Comparison of ENCODE assay signal across 20 cellular contexts in genomic region chr12:29145372-29146170, GRCh38. TPM values are rescaled to one million over a fixed set of nuclear protein-coding genes. Genes with fewer than 3 reads are reported as not detected.
DNase-seq lines count a peak whose midpoint lies in the region; ATAC-seq, FAIRE-seq and TF ChIP-seq lines count a peak whose summit lies in the region.
"Had no signal": no experiment of that assay in that cellular context is flagged by ENCODE, and none has a peak within 500 bp of the region (broad histone marks: within the 10 kb centered on the region; RNA-seq: fewer than 3 reads in every experiment).

No MANE protein-coding gene starts in this region.

- no peak overlapping the region for H3K4me3 ChIP-seq in GM23338
- no peak overlapping the region; a peak in 2 of 8 replicates for H3K4me3 ChIP-seq in H1 (ENCODE audit: extremely low read depth in 1 of 4, insufficient read depth in 2 of 4, low read depth in 3 of 4, low read length in 4 of 4)
- H3K4me3 ChIP-seq: K562 had no signal

- H2BK20ac ChIP-seq in H9 (ENCODE audit: low read depth, low read length, poor library complexity, severe bottlenecking) (no peak overlapping the region), H1 (ENCODE audit: low read length) (no peak overlapping the region; the same call in 1 of the 2 replicates)

- no peak overlapping the region for H2BK12ac ChIP-seq in H9 (ENCODE audit: insufficient read length, low read depth, low read length)
- H2BK12ac ChIP-seq in H1 (ENCODE audit: low read depth, low read length), result peak overlapping the region; percentile 92; the same call in 1 of the 2 replicates

- H3K23ac ChIP-seq in H9 (ENCODE audit: insufficient read length, low read depth, low read length), result no peak overlapping the region
- H3K23ac ChIP-seq in H1 (ENCODE audit: insufficient read length), result no peak overlapping the region

- H3K4me1 ChIP-seq in GM23338 (ENCODE audit: insufficient read depth) (peaks cover 25% of the 10 kb centered on the region), H9 (ENCODE audit: insufficient read depth, low read length) (peaks cover 2% of the 10 kb centered on the region; the same call in 1 of the 2 replicates), H1 (replicated peaks in 1 of 4; ENCODE audit: control insufficient read depth in 3 of 4, insufficient read depth in 4 of 4, low read length in 3 of 4) (peaks cover 7 to 18% (median 12%) of the 10 kb centered on the region in 4 experiments)
- H3K4me1 ChIP-seq: Caco-2 had no signal

- no peak for TF ChIP-seq CTCF in GM23338 (conservative IDR thresholded peaks at IDR 0.05; ENCODE audit: low read depth in 2 of 2)
- no peak for TF ChIP-seq CTCF in H9 (conservative IDR thresholded peaks at IDR 0.05)
- no peak for TF ChIP-seq CTCF in H1 (IDR thresholded peaks at IDR 0.05; ENCODE audit: control extremely low read depth in 1 of 3, insufficient read depth in 1 of 3, low read depth in 1 of 3, low read length in 3 of 3)
- no peak for TF ChIP-seq CTCF in neural crest cell (conservative IDR thresholded peaks at IDR 0.05)
- TF ChIP-seq CTCF in MCF 10A (IDR thresholded peaks at IDR 0.05; ENCODE audit: unreplicated experiment), result no peak

- H3K79me1 ChIP-seq in H9 (ENCODE audit: insufficient read depth, low read depth, low read length, poor library complexity, severe bottlenecking), result no peaks in the 10 kb centered on the region
- no peaks in the 10 kb centered on the region for H3K79me1 ChIP-seq in H1 (ENCODE audit: low read depth, low read length)

- H3K36me3 Mint-ChIP-seq in GM23338 (ENCODE audit: low read depth) (peaks cover 27% of the 10 kb centered on the region), H9 (ENCODE audit: insufficient read depth in 1 of 3, low read depth in 3 of 3) (peaks cover 3 to 11% (median 7%) of the 10 kb centered on the region in 3 experiments; a peak in 4 of 7 replicates), neural crest cell (ENCODE audit: low read depth) (no peaks in the 10 kb centered on the region), MCF 10A (ENCODE audit: insufficient read depth, unreplicated experiment) (no peaks in the 10 kb centered on the region)
- peaks cover 5% of the 10 kb centered on the region for H3K36me3 Mint-ChIP-seq in activated CD4-positive, alpha-beta T cell treated with anti-CD3 and anti-CD28 coated beads, Interleukin-2, amount 10 ng/mL, durations not matched to agents 7 days and 5 days (ENCODE audit: low read depth)

- peaks cover 11% of the 10 kb centered on the region for H3K27me3 Mint-ChIP-seq in GM23338 (ENCODE audit: insufficient read depth, low read depth, poor library complexity)
- peaks cover 9% of the 10 kb centered on the region for H3K27me3 Mint-ChIP-seq in H9 (ENCODE audit: low read depth)
- H3K27me3 Mint-ChIP-seq in neural crest cell (ENCODE audit: low read depth), result peaks cover 35% of the 10 kb centered on the region
- H3K27me3 Mint-ChIP-seq in MCF 10A (ENCODE audit: insufficient read depth, unreplicated experiment), result no peaks in the 10 kb centered on the region
- H3K27me3 Mint-ChIP-seq in activated CD4-positive, alpha-beta T cell treated with anti-CD3 and anti-CD28 coated beads, Interleukin-2, amount 10 ng/mL, durations not matched to agents 7 days and 5 days, result peaks cover 26% of the 10 kb centered on the region

- WGBS in H9 (ENCODE audit: extremely low coverage, insufficient read length, low lambda C conversion rate), result no CpG with 5 or more reads among the region's 14 CpGs
- WGBS in H1 (ENCODE audit: extremely low coverage in 1 of 2, insufficient coverage in 1 of 2, insufficient read length in 1 of 2, insufficient replicate concordance in 2 of 2, low coverage in 1 of 2, low lambda C conversion rate in 2 of 2, missing lambda C conversion rate in 1 of 2), 2 experiments, result 71% methylated on average over 13 of the region's 14 CpGs; no CpG with 5 or more reads in 1 of the 2 experiments

- H3K4me3 Mint-ChIP-seq in GM23338 (no peak overlapping the region), H9 (no peak overlapping the region; a peak in 1 of 5 replicates), neural crest cell (peak overlapping the region; percentile 31), MCF 10A (ENCODE audit: unreplicated experiment) (no peak overlapping the region)
- no peak overlapping the region for H3K4me3 Mint-ChIP-seq in activated CD4-positive, alpha-beta T cell treated with anti-CD3 and anti-CD28 coated beads, Interleukin-2, amount 10 ng/mL, durations not matched to agents 7 days and 5 days
- H3K4me3 Mint-ChIP-seq: CD4-positive, alpha-beta T cell had no signal

- no peak for TF ChIP-seq RAD21 in H1 (IDR thresholded peaks at IDR 0.05 in 1 of 2, conservative IDR thresholded peaks at IDR 0.05 in 1 of 2; ENCODE audit: low read depth in 2 of 2, low read length in 2 of 2)

- H3K27ac Mint-ChIP-seq in GM23338, result no peak overlapping the region
- H3K27ac Mint-ChIP-seq in H9, result peak overlapping the region in 1 of 3 experiments; percentile 48; a peak in 3 of 7 replicates
- no peak overlapping the region for H3K27ac Mint-ChIP-seq in neural crest cell (ENCODE audit: unreplicated experiment)
- no peak overlapping the region for H3K27ac Mint-ChIP-seq in MCF 10A (ENCODE audit: low read depth, unreplicated experiment)
- H3K27ac Mint-ChIP-seq in activated CD4-positive, alpha-beta T cell treated with anti-CD3 and anti-CD28 coated beads, Interleukin-2, amount 10 ng/mL, durations not matched to agents 7 days and 5 days, result no peak overlapping the region
- H3K27ac Mint-ChIP-seq: CD4-positive, alpha-beta T cell had no signal

- no peak for TF ChIP-seq POLR2A in H1 (IDR thresholded peaks at IDR 0.05; ENCODE audit: control extremely low read depth in 1 of 2, low read depth in 2 of 2, low read length in 2 of 2)

- H3K4me1 Mint-ChIP-seq in GM23338 (peaks cover 33% of the 10 kb centered on the region), H9 (peaks cover 30 to 33% of the 10 kb centered on the region in 2 experiments), neural crest cell (peaks cover 14% of the 10 kb centered on the region), MCF 10A (ENCODE audit: insufficient read depth, unreplicated experiment) (peaks cover 4% of the 10 kb centered on the region)
- H3K4me1 Mint-ChIP-seq in activated CD4-positive, alpha-beta T cell treated with anti-CD3 and anti-CD28 coated beads, Interleukin-2, amount 10 ng/mL, durations not matched to agents 7 days and 5 days, result peaks cover 19% of the 10 kb centered on the region

- H2BK15ac ChIP-seq in H9 (ENCODE audit: low read depth, low read length), result no peak overlapping the region
- peak overlapping the region; percentile 40; the same call in 1 of the 2 replicates for H2BK15ac ChIP-seq in H1 (ENCODE audit: low read length)

- H3K27ac ChIP-seq in GM23338 (ENCODE audit: low read depth), result peak overlapping the region; percentile 60; the same call in 1 of the 2 replicates
- H3K27ac ChIP-seq in H9 (ENCODE audit: insufficient read length, low read depth, low read length), result no peak overlapping the region
- H3K27ac ChIP-seq in H1 (ENCODE audit: low read depth, low read length), result no peak overlapping the region
- H3K27ac ChIP-seq: C4-2B had no signal

- H3K9me3 ChIP-seq in H9 (ENCODE audit: control insufficient read depth, low read depth, low read length), result no peaks in the 10 kb centered on the region
- peaks cover 0 to 3% of the 10 kb centered on the region in 2 experiments; a peak in 2 of 4 replicates for H3K9me3 ChIP-seq in H1 (ENCODE audit: insufficient read depth in 2 of 2, low read depth in 1 of 2, low read length in 1 of 2)
- H3K9me3 ChIP-seq: Caco-2 had no signal

- H3K14ac ChIP-seq in H9 (ENCODE audit: insufficient read depth, low read length), result no peak overlapping the region
- no peak overlapping the region for H3K14ac ChIP-seq in H1 (ENCODE audit: insufficient read length)

- no peak overlapping the region for H4K8ac ChIP-seq in H9 (replicated peaks; ENCODE audit: insufficient read length, low read depth, low read length)
- H4K8ac ChIP-seq in H1 (ENCODE audit: extremely low read depth, insufficient read depth, low read length), result no peak overlapping the region

- no peak overlapping the region for H2AFZ ChIP-seq in GM23338
- H2AFZ ChIP-seq in H9 (ENCODE audit: low read length), result no peak overlapping the region
- no peak overlapping the region for H2AFZ ChIP-seq in H1 (ENCODE audit: low read length)

- POLR2A ChIA-PET in H1 (lab: Charles Lee; ENCODE audit: partially characterized antibody) (interaction anchor here (1.4 kb wide), 1 partner anchor 11 kb away, joined by 4 read pairs; no protein-coding TSS in a partner anchor), MCF 10A (lab: Yijun Ruan, JAX) (no interaction called here)
- POLR2A ChIA-PET in activated CD4-positive, alpha-beta T cell treated with anti-CD3 and anti-CD28 coated beads, Interleukin-2, amount 10 ng/mL, durations not matched to agents 7 days and 5 days (lab: Charles Lee), result no interaction called here

- no peaks in the 10 kb centered on the region for H4K20me1 ChIP-seq in GM23338 (replicated peaks; ENCODE audit: insufficient read depth)
- H4K20me1 ChIP-seq in H9 (ENCODE audit: control insufficient read depth, insufficient read depth, insufficient read length), result no peaks in the 10 kb centered on the region
- H4K20me1 ChIP-seq in H1 (replicated peaks in 1 of 2; ENCODE audit: control insufficient read depth in 1 of 2, insufficient read depth in 2 of 2, low read length in 2 of 2), result no peaks in the 10 kb centered on the region

- CTCF ChIA-PET in H1 (lab: Charles Lee; ENCODE audit: partially characterized antibody), result no interaction called here
- CTCF ChIA-PET in MCF 10A (lab: Yijun Ruan, JAX), result interaction anchor here (0.6 kb wide), 1 partner anchor 19 kb away, joined by 3 read pairs; no protein-coding TSS in a partner anchor
- CTCF ChIA-PET in activated CD4-positive, alpha-beta T cell treated with anti-CD3 and anti-CD28 coated beads, Interleukin-2, amount 10 ng/mL, durations not matched to agents 7 days and 5 days (lab: Charles Lee), result interaction anchor here (1.3 kb wide), 1 partner anchor 11 kb away, joined by 3 read pairs; no protein-coding TSS in a partner anchor

- H4K5ac ChIP-seq in H9 (ENCODE audit: insufficient read length, low read depth, low read length), result no peak overlapping the region
- H4K5ac ChIP-seq in H1 (ENCODE audit: insufficient read length, low read depth, low read length), result no peak overlapping the region

- H3K4ac ChIP-seq in H9 (ENCODE audit: low read depth, low read length) (no peak overlapping the region), H1 (replicated peaks; ENCODE audit: insufficient read length, low read depth, low read length) (no peak overlapping the region)

- H3K9ac ChIP-seq in H9 (ENCODE audit: extremely low read depth, insufficient read length, low read length) (no peak overlapping the region), H1 (replicated peaks in 1 of 4; ENCODE audit: extremely low read depth in 1 of 4, low read depth in 3 of 4, low read length in 3 of 4) (no peak overlapping the region)

- H2AK5ac ChIP-seq in H9 (ENCODE audit: insufficient read length, low read length) (no peak overlapping the region), H1 (ENCODE audit: low read depth, low read length) (no peak overlapping the region)

- H3K79me2 ChIP-seq in GM23338 (replicated peaks; ENCODE audit: insufficient read depth) (peaks cover 6% of the 10 kb centered on the region), H9 (ENCODE audit: insufficient read depth, low read length) (no peaks in the 10 kb centered on the region), H1 (ENCODE audit: control insufficient read depth in 1 of 2, insufficient read depth in 2 of 2, low read length in 2 of 2) (peaks cover 0 to 6% of the 10 kb centered on the region in 2 experiments; a peak in 1 of 4 replicates)

- no peak overlapping the region for H3K56ac ChIP-seq in H9 (ENCODE audit: insufficient read length, low read depth, low read length)
- H3K56ac ChIP-seq in H1 (replicated peaks; ENCODE audit: insufficient read length, low read depth, low read length), result no peak overlapping the region

- H2BK120ac ChIP-seq in H9 (ENCODE audit: low read depth, low read length, poor library complexity, severe bottlenecking) (no peak overlapping the region), H1 (replicated peaks; ENCODE audit: low read depth, low read length) (no peak overlapping the region)

- peak overlapping the region; percentile 54; the same call in 1 of the 2 replicates for H3K4me2 ChIP-seq in GM23338
- no peak overlapping the region for H3K4me2 ChIP-seq in H9 (ENCODE audit: insufficient read depth, insufficient read length, low read length)
- H3K4me2 ChIP-seq in H1 (ENCODE audit: insufficient read depth in 1 of 2, low read depth in 2 of 2, low read length in 2 of 2), result peak overlapping the region in 1 of 2 experiments; percentile 32; a peak in 1 of 4 replicates

- FAIRE-seq in H1 (lab: Jason Lieb, UNC), result peak; percentile 42
- FAIRE-seq: A204.1, D721Med, G401.6, HTR-8/SVneo, K562 had no signal

- no peak overlapping the region for H3T11ph ChIP-seq in H9 (ENCODE audit: low read length)

- no peak overlapping the region for H3K18ac ChIP-seq in H9 (ENCODE audit: insufficient read length, low read depth, low read length)
- 0 out of 2 replicates have a peak overlapping the region, but pooled peaks have one; percentile 21 for H3K18ac ChIP-seq in H1 (ENCODE audit: extremely low read depth, low read length)

- DNase-seq in GM23338 (ENCODE audit: low spot score), result peak; percentile 48
- peak; percentile 63 for DNase-seq in H9
- no peak for DNase-seq in H1 (ENCODE audit: low read depth in 1 of 2, low spot score in 2 of 2)
- DNase-seq in neural crest cell (ENCODE audit: low read depth, low spot score), result no peak
- no peak for DNase-seq in MCF 10A (ENCODE audit: unreplicated experiment)
- no peak for DNase-seq in activated CD4-positive, alpha-beta T cell treated with anti-CD3 and anti-CD28 coated beads, Interleukin-2, amount 10 ng/mL, durations not matched to agents 7 days and 5 days
- no peak for DNase-seq in NCI-H2196 treated with DMSO at 0.1 percent for 48 hours (lab: John Stamatoyannopoulos, UW; ENCODE audit: unreplicated experiment)
- DNase-seq: ACHN; AML-193; Caco-2; CD4-positive, alpha-beta T cell; GOT3; HCEC 1CT; IMR-90 had no signal

- intact Hi-C loops in MCF 10A (cut with micrococcal nuclease), result no loop called here

- TF ChIP-seq EP300 in H1 (IDR thresholded peaks at IDR 0.05; ENCODE audit: borderline replicate concordance in 1 of 2, low read depth in 2 of 2, low read length in 2 of 2), result no peak

- H3K9me3 Mint-ChIP-seq in GM23338 (peaks cover 24% of the 10 kb centered on the region), H9 (peaks cover 3 to 23% of the 10 kb centered on the region in 2 experiments; a peak in 3 of 5 replicates), neural crest cell (no peaks in the 10 kb centered on the region), MCF 10A (ENCODE audit: unreplicated experiment) (no peaks in the 10 kb centered on the region)
- peaks cover 5% of the 10 kb centered on the region for H3K9me3 Mint-ChIP-seq in activated CD4-positive, alpha-beta T cell treated with anti-CD3 and anti-CD28 coated beads, Interleukin-2, amount 10 ng/mL, durations not matched to agents 7 days and 5 days
- H3K9me3 Mint-ChIP-seq: CD4-positive, alpha-beta T cell had no signal

- H4K91ac ChIP-seq in H9 (ENCODE audit: insufficient read length, low read depth, low read length) (no peak overlapping the region), H1 (replicated peaks; ENCODE audit: insufficient read length, low read length) (no peak overlapping the region)

- H3K23me2 ChIP-seq in H9 (ENCODE audit: insufficient read length, low read depth, low read length, poor library complexity, severe bottlenecking) (peaks cover 19% of the 10 kb centered on the region), H1 (ENCODE audit: low read depth, low read length) (peaks cover 18% of the 10 kb centered on the region)

- no peak for ATAC-seq in GM23338
- ATAC-seq: K562 had no signal

- H3K27me3 ChIP-seq in GM23338 (ENCODE audit: insufficient read depth), result peaks cover 8% of the 10 kb centered on the region; the same call in 1 of the 2 replicates
- H3K27me3 ChIP-seq in H9 (ENCODE audit: insufficient read depth, low read length), result no peaks in the 10 kb centered on the region
- H3K27me3 ChIP-seq in H1 (replicated peaks in 1 of 4; ENCODE audit: control insufficient read depth in 3 of 4, extremely low read depth in 1 of 4, insufficient read depth in 3 of 4, low read length in 3 of 4), result peaks cover 0 to 2% (median 0%) of the 10 kb centered on the region in 4 experiments; a peak in 2 of 7 replicates

- no peaks in the 10 kb centered on the region for H3K36me3 ChIP-seq in GM23338 (ENCODE audit: insufficient read depth)
- no peaks in the 10 kb centered on the region for H3K36me3 ChIP-seq in H1 (ENCODE audit: control insufficient read depth in 2 of 4, insufficient read depth in 4 of 4, low read length in 3 of 4)

- no peaks in the 10 kb centered on the region for H3F3A ChIP-seq in GM23338 (replicated peaks; ENCODE audit: low read depth)

- H2BK5ac ChIP-seq in H9 (ENCODE audit: insufficient read length, low read length) (no peak overlapping the region), H1 (ENCODE audit: low read depth, low read length) (no peak overlapping the region; the same call in 1 of the 2 replicates)

- 0 out of 2 replicates have a peak, but pooled peaks cover 6% of the 10 kb centered on the region for H3K9me2 ChIP-seq in GM23338 (ENCODE audit: insufficient read depth)

- no TSS peak for BruUV-seq in MCF 10A (replicated peaks; lab: Mats Ljungman, UMichigan)

RNA-seq across cellular contexts. Expression of gene FAR2, which starts 3.5 kb away (rescaled TPM):
- 18.7 and 25.9 TPM in 2 replicates for total RNA-seq in GM23338 (2014; rRNA removed; shearing (Covaris generic))
- 20.2 and 22.6 TPM in 2 replicates for polyA plus RNA-seq in GM23338 (2016; fragmentation: Nextera tagmentation; extraction: Ambion mirVana)
- total RNA-seq in H9 (2021), result 17.9 and 22.1 TPM in 2 replicates
- 24.1 and 25.3 TPM in 2 replicates for total RNA-seq in H1 (2021; fragmentation: NEBNext Ultra II Directional; extraction: Animal tissue kit (Norgen Biotek cat#: 25700))
- polyA plus RNA-seq in H1 (2011; rRNA removed), result 12.8 and 24.0 TPM in 2 replicates
- 16.6 TPM for polyA plus RNA-seq in H1 (2011; cell fraction: cytosol; rRNA removed)
- polyA plus RNA-seq in H1 (2011; cell fraction: nucleus; rRNA removed), result 17.2 TPM
- 20.2 to 24.5 TPM (median 20.7 TPM) in 4 replicates for polyA plus RNA-seq in H1 (2012, experiment 1 of 2)
- 1.8 TPM for polyA plus RNA-seq in H1 (2012, experiment 2 of 2)
- 27.6 TPM for polyA plus RNA-seq in H1 (2013, experiment 1 of 2)
- polyA plus RNA-seq in H1 (2013, experiment 2 of 2), result 29.5 TPM
- 40.2 and 70.2 TPM in 2 replicates for polyA minus RNA-seq in H1 (2011; rRNA and poly(A)+ RNA removed)
- 16.8 TPM for polyA minus RNA-seq in H1 (2011; cell fraction: cytosol; rRNA and poly(A)+ RNA removed)
- polyA minus RNA-seq in H1 (2011; cell fraction: nucleus; rRNA and poly(A)+ RNA removed), result 77.8 TPM
- total RNA-seq in neural crest cell, result 13.3 and 13.6 TPM in 2 replicates
- total RNA-seq in MCF 10A (2022), result 1.7 TPM in 2 replicates
- total RNA-seq in activated CD4-positive, alpha-beta T cell treated with anti-CD3 and anti-CD28 coated beads, Interleukin-2, amount 10 ng/mL, durations not matched to agents 7 days and 5 days, result 10 to 100 TPM; 24.6 to 26.6 TPM

Comparison
In these comparisons a context has a peak if more than half of its experiments do, and no peak if none do; other contexts are left out.
1. DNase-seq: peak in GM23338 (single experiment) and H9 (single experiment); none in H1 (0 of 2), neural crest cell (single experiment), MCF 10A (single experiment), activated CD4-positive, alpha-beta T cell treated with anti-CD3 and anti-CD28 coated beads, Interleukin-2, amount 10 ng/mL, durations not matched to agents 7 days and 5 days (single experiment) and NCI-H2196 treated with DMSO at 0.1 percent for 48 hours (single experiment).